Comparison of ENCODE assay signal across 23 cellular contexts in genomic region chr3:69378112-69378799, GRCh38.
"Had no signal": no experiment of that assay in that cellular context is flagged by ENCODE, and none has a peak within 500 bp of the region (broad histone marks: within the 10 kb centered on the region; RNA-seq: fewer than 3 reads in every experiment).

No MANE protein-coding gene starts in this region.

- H3K4me3 ChIP-seq: coronary artery, gastrocnemius medialis, skin epidermis had no signal

- H3K27me3 ChIP-seq: gastrocnemius medialis had no signal

- H3K36me3 ChIP-seq: gastrocnemius medialis had no signal

- H3K27ac ChIP-seq: gastrocnemius medialis, skin epidermis had no signal

- H3K4me1 ChIP-seq: gastrocnemius medialis had no signal

- ATAC-seq: effector memory CD8-positive, alpha-beta T cell; gastrocnemius medialis; sciatic nerve; stimulated activated effector memory CD8-positive, alpha-beta T cell treated with anti-CD3 and anti-CD28 coated beads, Interleukin-12 subunit alpha, Interleukin-12 subunit beta, amount 100 ng/mL, for 72 hours; stimulated activated naive CD8-positive, alpha-beta T cell treated with anti-CD3 and anti-CD28 coated beads, Interleukin-15, amount 100 ng/mL, for 72 hours; WTC11 had no signal

- H3K9me3 ChIP-seq: gastrocnemius medialis had no signal

- DNase-seq: activated CD4-positive, alpha-beta memory T cell treated with anti-CD3 and anti-CD28 coated beads, Interleukin-2, amount 10 ng/mL, durations not matched to agents 7 days and 5 days; activated CD4-positive, alpha-beta T cell treated with anti-CD3 and anti-CD28 coated beads for 1 hour; activated CD4-positive, alpha-beta T cell treated with anti-CD3 and anti-CD28 coated beads, Interleukin-2, amount 10 ng/mL, durations not matched to agents 7 days and 5 days; activated CD8-positive, alpha-beta memory T cell treated with anti-CD3 and anti-CD28 coated beads, Interleukin-2, amount 50 U/mL, for 48 hours; activated naive CD4-positive, alpha-beta T cell; activated T-cell treated with anti-CD3 and anti-CD28 coated beads, Interleukin-2, amount 50 U/mL, for 24 hours; anterior cingulate cortex; effector memory CD8-positive, alpha-beta T cell; erythroblast; gastrocnemius medialis; glutamatergic neuron; stimulated activated CD4-positive, alpha-beta T cell treated with anti-CD3 and anti-CD28 coated beads, Interleukin-12 subunit alpha, Interleukin-12 subunit beta, amount 100 ng/mL, for 4 hours; stimulated activated CD4-positive, alpha-beta T cell treated with anti-CD3 and anti-CD28 coated beads, Interleukin-4, amount 100 ng/mL, for 1 hour; stimulated activated naive CD8-positive, alpha-beta T cell treated with anti-CD3 and anti-CD28 coated beads, Interleukin-15, amount 100 ng/mL, for 72 hours; substantia nigra; T-helper 2 cell had no signal

- H3K27ac Mint-ChIP-seq: activated CD4-positive, alpha-beta memory T cell treated with anti-CD3 and anti-CD28 coated beads, Interleukin-2, amount 10 ng/mL, durations not matched to agents 7 days and 5 days; activated CD4-positive, alpha-beta T cell treated with anti-CD3 and anti-CD28 coated beads, Interleukin-2, amount 10 ng/mL, durations not matched to agents 7 days and 5 days; activated naive CD8-positive, alpha-beta T cell; activated T-cell treated with anti-CD3 and anti-CD28 coated beads, Interleukin-2, amount 50 U/mL, for 24 hours; effector memory CD8-positive, alpha-beta T cell; nephron; stimulated activated effector memory CD8-positive, alpha-beta T cell treated with anti-CD3 and anti-CD28 coated beads, Interleukin-12 subunit alpha, Interleukin-12 subunit beta, amount 100 ng/mL, for 72 hours; stimulated activated naive CD8-positive, alpha-beta T cell treated with anti-CD3 and anti-CD28 coated beads, Interleukin-15, amount 100 ng/mL, for 72 hours; WTC11 had no signal

- H3K36me3 Mint-ChIP-seq: activated naive CD8-positive, alpha-beta T cell; stimulated activated effector memory CD8-positive, alpha-beta T cell treated with anti-CD3 and anti-CD28 coated beads, Interleukin-12 subunit alpha, Interleukin-12 subunit beta, amount 100 ng/mL, for 72 hours; WTC11 had no signal

- H3K4me1 Mint-ChIP-seq: activated CD4-positive, alpha-beta memory T cell treated with anti-CD3 and anti-CD28 coated beads, Interleukin-2, amount 10 ng/mL, durations not matched to agents 7 days and 5 days; activated CD4-positive, alpha-beta T cell treated with anti-CD3 and anti-CD28 coated beads, Interleukin-2, amount 10 ng/mL, durations not matched to agents 7 days and 5 days; stimulated activated effector memory CD8-positive, alpha-beta T cell treated with anti-CD3 and anti-CD28 coated beads, Interleukin-12 subunit alpha, Interleukin-12 subunit beta, amount 100 ng/mL, for 72 hours; stimulated activated naive CD8-positive, alpha-beta T cell treated with anti-CD3 and anti-CD28 coated beads, Interleukin-15, amount 100 ng/mL, for 72 hours had no signal

- H3K9me3 Mint-ChIP-seq: activated CD4-positive, alpha-beta memory T cell treated with anti-CD3 and anti-CD28 coated beads, Interleukin-2, amount 10 ng/mL, durations not matched to agents 7 days and 5 days; activated CD4-positive, alpha-beta T cell treated with anti-CD3 and anti-CD28 coated beads, Interleukin-2, amount 10 ng/mL, durations not matched to agents 7 days and 5 days; activated T-cell treated with anti-CD3 and anti-CD28 coated beads, Interleukin-2, amount 50 U/mL, for 24 hours; effector memory CD8-positive, alpha-beta T cell; nephron; stimulated activated effector memory CD8-positive, alpha-beta T cell treated with anti-CD3 and anti-CD28 coated beads, Interleukin-12 subunit alpha, Interleukin-12 subunit beta, amount 100 ng/mL, for 72 hours had no signal

- H3K4me3 Mint-ChIP-seq: activated CD4-positive, alpha-beta memory T cell treated with anti-CD3 and anti-CD28 coated beads, Interleukin-2, amount 10 ng/mL, durations not matched to agents 7 days and 5 days; activated CD4-positive, alpha-beta T cell treated with anti-CD3 and anti-CD28 coated beads, Interleukin-2, amount 10 ng/mL, durations not matched to agents 7 days and 5 days; activated naive CD8-positive, alpha-beta T cell; activated T-cell treated with anti-CD3 and anti-CD28 coated beads, Interleukin-2, amount 50 U/mL, for 24 hours; effector memory CD8-positive, alpha-beta T cell; nephron; stimulated activated effector memory CD8-positive, alpha-beta T cell treated with anti-CD3 and anti-CD28 coated beads, Interleukin-12 subunit alpha, Interleukin-12 subunit beta, amount 100 ng/mL, for 72 hours; stimulated activated naive CD8-positive, alpha-beta T cell treated with anti-CD3 and anti-CD28 coated beads, Interleukin-15, amount 100 ng/mL, for 72 hours; WTC11 had no signal
